Comparison of ENCODE assay signal across 15 cellular contexts in genomic region chr3:138068046-138068445, GRCh38. TPM values are rescaled to one million over a fixed set of nuclear protein-coding genes. Genes with fewer than 3 reads are reported as not detected.
DNase-seq lines count a peak whose midpoint lies in the region; ATAC-seq and TF ChIP-seq lines count a peak whose summit lies in the region.
"Had no signal": no experiment of that assay in that cellular context is flagged by ENCODE, and none has a peak within 500 bp of the region (broad histone marks: within the 10 kb centered on the region; RNA-seq: fewer than 3 reads in every experiment).

No MANE protein-coding gene starts in this region.

- no peaks in the 10 kb centered on the region for H3K9me3 ChIP-seq in MM.1S (replicated peaks; ENCODE audit: insufficient read depth, low read length)
- H3K9me3 ChIP-seq in neutrophil = no peaks in the 10 kb centered on the region
- H3K9me3 ChIP-seq in transverse colon = no peaks in the 10 kb centered on the region
- H3K9me3 ChIP-seq: A549, Caco-2 had no signal

- H3K27ac ChIP-seq in MM.1S (ENCODE audit: low read length) (no peak overlapping the region), neutrophil (peak overlapping the region; percentile 64), transverse colon (no peak overlapping the region)
- H3K27ac ChIP-seq: 22Rv1, C4-2B, GM23248 had no signal

- POLR2A ChIA-PET in activated CD8-positive, alpha-beta T cell treated with anti-CD3 and anti-CD28 coated beads, Interleukin-2, amount 10 ng/mL, durations not matched to agents 7 days and 5 days (lab: Charles Lee) = no interaction called here
- POLR2A ChIA-PET in activated CD8-positive, alpha-beta T cell treated with anti-CD3 and anti-CD28 coated beads for 36 hours (lab: Charles Lee) = no interaction called here

- no peak for TF ChIP-seq EP300 in transverse colon (IDR thresholded peaks at IDR 0.05; ENCODE audit: low read depth)

- no peak overlapping the region for H3K9ac ChIP-seq in MM.1S (ENCODE audit: low read length)
- H3K9ac ChIP-seq: GM23248 had no signal

- H3K4me3 ChIP-seq in MM.1S (ENCODE audit: low read length) (no peak overlapping the region), neutrophil (ENCODE audit: low read depth in 1 of 2, low read length in 1 of 2) (no peak overlapping the region), transverse colon (no peak overlapping the region)
- H3K4me3 ChIP-seq: A549, GM23248 had no signal

- H3K4me1 Mint-ChIP-seq in activated CD8-positive, alpha-beta T cell treated with anti-CD3 and anti-CD28 coated beads, Interleukin-2, amount 10 ng/mL, durations not matched to agents 7 days and 5 days (ENCODE audit: low read depth) = peaks cover 17% of the 10 kb centered on the region
- H3K4me1 Mint-ChIP-seq in activated CD8-positive, alpha-beta T cell treated with anti-CD3 and anti-CD28 coated beads for 36 hours (ENCODE audit: low read depth) = peaks cover 4% of the 10 kb centered on the region
- H3K4me1 Mint-ChIP-seq in activated naive CD8-positive, alpha-beta T cell treated with anti-CD3 and anti-CD28 coated beads, Interleukin-2, amount 50 U/mL, for 24 hours = peaks cover 20% of the 10 kb centered on the region

- peak; percentile 13 for DNase-seq in activated CD8-positive, alpha-beta T cell treated with anti-CD3 and anti-CD28 coated beads, Interleukin-2, amount 10 ng/mL, durations not matched to agents 7 days and 5 days
- DNase-seq in activated CD8-positive, alpha-beta T cell treated with anti-CD3 and anti-CD28 coated beads for 36 hours = no peak
- DNase-seq in GM13976 (ENCODE audit: low spot score) = peak; percentile 14
- DNase-seq in MM.1S = no peak
- DNase-seq in transverse colon = no peak
- no peak for DNase-seq in activated naive CD8-positive, alpha-beta T cell treated with anti-CD3 and anti-CD28 coated beads, Interleukin-2, amount 50 U/mL, for 24 hours
- no peak for DNase-seq in stimulated activated CD4-positive, alpha-beta T cell treated with anti-CD3 and anti-CD28 coated beads, Interleukin-1b, Interleukin-23, amount 100 ng/mL, for 48 hours

- H3K4me3 Mint-ChIP-seq in activated CD8-positive, alpha-beta T cell treated with anti-CD3 and anti-CD28 coated beads, Interleukin-2, amount 10 ng/mL, durations not matched to agents 7 days and 5 days = no peak overlapping the region
- no peak overlapping the region for H3K4me3 Mint-ChIP-seq in activated CD8-positive, alpha-beta T cell treated with anti-CD3 and anti-CD28 coated beads for 36 hours
- H3K4me3 Mint-ChIP-seq in activated naive CD8-positive, alpha-beta T cell treated with anti-CD3 and anti-CD28 coated beads, Interleukin-2, amount 50 U/mL, for 24 hours = no peak overlapping the region
- H3K4me3 Mint-ChIP-seq: CD4-positive, alpha-beta T cell had no signal

- H3K27ac Mint-ChIP-seq in activated CD8-positive, alpha-beta T cell treated with anti-CD3 and anti-CD28 coated beads, Interleukin-2, amount 10 ng/mL, durations not matched to agents 7 days and 5 days = no peak overlapping the region
- H3K27ac Mint-ChIP-seq in activated CD8-positive, alpha-beta T cell treated with anti-CD3 and anti-CD28 coated beads for 36 hours = no peak overlapping the region
- H3K27ac Mint-ChIP-seq in activated naive CD8-positive, alpha-beta T cell treated with anti-CD3 and anti-CD28 coated beads, Interleukin-2, amount 50 U/mL, for 24 hours = no peak overlapping the region
- H3K27ac Mint-ChIP-seq: CD4-positive, alpha-beta T cell had no signal

- no peaks in the 10 kb centered on the region for H4K20me1 ChIP-seq in MM.1S (ENCODE audit: insufficient read depth, low read length)

- no peaks in the 10 kb centered on the region for H3K36me3 ChIP-seq in MM.1S (replicated peaks; ENCODE audit: insufficient read depth, low read length)
- H3K36me3 ChIP-seq in neutrophil = peaks cover 36% of the 10 kb centered on the region
- no peaks in the 10 kb centered on the region for H3K36me3 ChIP-seq in transverse colon

- ATAC-seq in activated CD8-positive, alpha-beta T cell treated with anti-CD3 and anti-CD28 coated beads, Interleukin-2, amount 10 ng/mL, durations not matched to agents 7 days and 5 days = no peak
- ATAC-seq in activated CD8-positive, alpha-beta T cell treated with anti-CD3 and anti-CD28 coated beads for 36 hours = no peak
- ATAC-seq in activated naive CD8-positive, alpha-beta T cell treated with anti-CD3 and anti-CD28 coated beads, Interleukin-2, amount 50 U/mL, for 24 hours = no peak

- peaks cover 13% of the 10 kb centered on the region for H3K27me3 Mint-ChIP-seq in activated CD8-positive, alpha-beta T cell treated with anti-CD3 and anti-CD28 coated beads, Interleukin-2, amount 10 ng/mL, durations not matched to agents 7 days and 5 days (ENCODE audit: low read depth)
- H3K27me3 Mint-ChIP-seq in activated CD8-positive, alpha-beta T cell treated with anti-CD3 and anti-CD28 coated beads for 36 hours = peaks cover 7% of the 10 kb centered on the region
- H3K27me3 Mint-ChIP-seq in activated naive CD8-positive, alpha-beta T cell treated with anti-CD3 and anti-CD28 coated beads, Interleukin-2, amount 50 U/mL, for 24 hours = peaks cover 21% of the 10 kb centered on the region

- no peaks in the 10 kb centered on the region for H3K4me1 ChIP-seq in MM.1S (ENCODE audit: low read length)
- H3K4me1 ChIP-seq in neutrophil (ENCODE audit: control insufficient read depth in 1 of 2, insufficient read depth in 1 of 2, low read depth in 1 of 2, low read length in 1 of 2) = peaks cover 52 to 57% of the 10 kb centered on the region in 2 experiments
- no peaks in the 10 kb centered on the region for H3K4me1 ChIP-seq in transverse colon
- H3K4me1 ChIP-seq: Caco-2 had no signal

- CTCF ChIA-PET in activated CD8-positive, alpha-beta T cell treated with anti-CD3 and anti-CD28 coated beads, Interleukin-2, amount 10 ng/mL, durations not matched to agents 7 days and 5 days (lab: Charles Lee) = interaction anchor here (1.3 to 5.4 kb wide), 4 partner anchors 12 to 60 kb away, joined by 3 to 60 read pairs (median 8); no protein-coding TSS in a partner anchor
- CTCF ChIA-PET in activated CD8-positive, alpha-beta T cell treated with anti-CD3 and anti-CD28 coated beads for 36 hours (lab: Charles Lee) = interaction anchor here (1.1 to 12.7 kb wide), 5 partner anchors 15 to 106 kb away, joined by 3 to 181 read pairs (median 4); partner anchors contain the start of gene DZIP1L

- peak overlapping the region; percentile 42 for H2AFZ ChIP-seq in MM.1S (ENCODE audit: low read length)
- H2AFZ ChIP-seq: GM23248 had no signal

- TF ChIP-seq POLR2A in transverse colon (IDR thresholded peaks at IDR 0.05) = no peak

- no peak for TF ChIP-seq CTCF in activated CD8-positive, alpha-beta T cell treated with anti-CD3 and anti-CD28 coated beads for 36 hours (IDR thresholded peaks at IDR 0.05)
- TF ChIP-seq CTCF in GM13976 (IDR thresholded peaks at IDR 0.05; ENCODE audit: borderline replicate concordance, control extremely low read depth, extremely low read depth, insufficient read depth, missing control alignments) = no peak
- no peak for TF ChIP-seq CTCF in MM.1S (IDR thresholded peaks at IDR 0.05; ENCODE audit: low read length)
- TF ChIP-seq CTCF in neutrophil (IDR thresholded peaks at IDR 0.05) = no peak
- TF ChIP-seq CTCF in transverse colon (IDR thresholded peaks at IDR 0.05) = no peak

- no peaks in the 10 kb centered on the region for H3K79me2 ChIP-seq in MM.1S (ENCODE audit: low read length)

- no peak overlapping the region for H3K4me2 ChIP-seq in MM.1S (ENCODE audit: low read depth, low read length)
- H3K4me2 ChIP-seq: A549 had no signal

- in situ Hi-C loops in GM13976 (cut with MboI; ENCODE audit: low sequenced_read_pairs, unreplicated experiment) = loop anchor here (5.0 kb wide), 1 partner anchor 49 kb away; the partner anchor contains the start of gene DZIP1L
- in situ Hi-C loops in transverse colon (cut with MboI; ENCODE audit: low pct_ligation_motif_present in 1 of 4, low pct_unique_long_range_greater_than_20kb in 1 of 4, low sequenced_read_pairs in 3 of 4) = loop anchor here in 3 of 4 donors (5.0 to 10.0 kb wide), 2 partner anchors 47 to 49 kb away; partner anchors contain the start of gene DZIP1L (in 3 of the 3)

- 83% methylated on average over 1 of the region's 8 CpGs; no CpG with 5 or more reads in 1 of the 2 donors for WGBS in transverse colon (ENCODE audit: low coverage in 1 of 2), 2 donors

- intact Hi-C loops in activated CD8-positive, alpha-beta T cell treated with anti-CD3 and anti-CD28 coated beads for 36 hours (cut with micrococcal nuclease) = loop anchor here (2.0 kb wide), 1 partner anchor 51 kb away; no protein-coding TSS in a partner anchor
- intact Hi-C loops in transverse colon (cut with DNase I; ENCODE audit: low total_unique reads) = loop anchor here (2.0 kb wide), 1 partner anchor 51 kb away; no protein-coding TSS in a partner anchor

- H3K27me3 ChIP-seq in MM.1S (replicated peaks; ENCODE audit: insufficient read depth, low read length) (no peaks in the 10 kb centered on the region; the same call in 1 of the 2 replicates), neutrophil (no peaks in the 10 kb centered on the region), transverse colon (no peaks in the 10 kb centered on the region)

- H3K9me2 ChIP-seq in MM.1S (replicated peaks; ENCODE audit: insufficient read depth, low read length) = no peaks in the 10 kb centered on the region

- no peaks in the 10 kb centered on the region for H3F3A ChIP-seq in MM.1S (ENCODE audit: insufficient read depth, low read length)

- H3K9me3 Mint-ChIP-seq in activated CD8-positive, alpha-beta T cell treated with anti-CD3 and anti-CD28 coated beads, Interleukin-2, amount 10 ng/mL, durations not matched to agents 7 days and 5 days (ENCODE audit: insufficient read depth) = no peaks in the 10 kb centered on the region
- no peaks in the 10 kb centered on the region for H3K9me3 Mint-ChIP-seq in activated CD8-positive, alpha-beta T cell treated with anti-CD3 and anti-CD28 coated beads for 36 hours
- H3K9me3 Mint-ChIP-seq in activated naive CD8-positive, alpha-beta T cell treated with anti-CD3 and anti-CD28 coated beads, Interleukin-2, amount 50 U/mL, for 24 hours = no peaks in the 10 kb centered on the region
- H3K9me3 Mint-ChIP-seq: CD4-positive, alpha-beta T cell had no signal

- no peaks in the 10 kb centered on the region for H3K36me3 Mint-ChIP-seq in activated CD8-positive, alpha-beta T cell treated with anti-CD3 and anti-CD28 coated beads, Interleukin-2, amount 10 ng/mL, durations not matched to agents 7 days and 5 days (ENCODE audit: low read depth)
- no peaks in the 10 kb centered on the region for H3K36me3 Mint-ChIP-seq in activated CD8-positive, alpha-beta T cell treated with anti-CD3 and anti-CD28 coated beads for 36 hours (ENCODE audit: low read depth)
- no peaks in the 10 kb centered on the region for H3K36me3 Mint-ChIP-seq in activated naive CD8-positive, alpha-beta T cell treated with anti-CD3 and anti-CD28 coated beads, Interleukin-2, amount 50 U/mL, for 24 hours (ENCODE audit: low read depth)

RNA-seq across cellular contexts. Expression of gene DZIP1L, which starts 47.4 kb away (rescaled TPM):
- total RNA-seq in activated CD8-positive, alpha-beta T cell treated with anti-CD3 and anti-CD28 coated beads, Interleukin-2, amount 10 ng/mL, durations not matched to agents 7 days and 5 days = not detected
- not detected for total RNA-seq in activated CD8-positive, alpha-beta T cell treated with anti-CD3 and anti-CD28 coated beads for 36 hours
- 10 to 100 TPM in 1 of 4 donors, 1 to 10 TPM in 2, not detected in 1; 4.6 to 13.0 (median 5.1) TPM for total RNA-seq in transverse colon
- total RNA-seq: CD4-positive, alpha-beta T cell had no signal

RNA-seq across cellular contexts. Expression of gene CLDN18, which starts 58.1 kb away (rescaled TPM):
- not detected for total RNA-seq in activated CD8-positive, alpha-beta T cell treated with anti-CD3 and anti-CD28 coated beads, Interleukin-2, amount 10 ng/mL, durations not matched to agents 7 days and 5 days
- not detected for total RNA-seq in activated CD8-positive, alpha-beta T cell treated with anti-CD3 and anti-CD28 coated beads for 36 hours
- total RNA-seq in transverse colon = not detected
- total RNA-seq: Caco-2; CD4-positive, alpha-beta T cell; GM23248; H4 had no signal

Comparison
In these comparisons a context has a peak if more than half of its experiments do, and no peak if none do; other contexts are left out.
1. DNase-seq: peak in activated CD8-positive, alpha-beta T cell treated with anti-CD3 and anti-CD28 coated beads, Interleukin-2, amount 10 ng/mL, durations not matched to agents 7 days and 5 days (single experiment) and GM13976 (single experiment); none in activated CD8-positive, alpha-beta T cell treated with anti-CD3 and anti-CD28 coated beads for 36 hours (single experiment), MM.1S (single experiment), transverse colon (single experiment), activated naive CD8-positive, alpha-beta T cell treated with anti-CD3 and anti-CD28 coated beads, Interleukin-2, amount 50 U/mL, for 24 hours (single experiment) and stimulated activated CD4-positive, alpha-beta T cell treated with anti-CD3 and anti-CD28 coated beads, Interleukin-1b, Interleukin-23, amount 100 ng/mL, for 48 hours (single experiment).